ENCODE assay signal across 1 cellular context in the genomic region with DNA sequence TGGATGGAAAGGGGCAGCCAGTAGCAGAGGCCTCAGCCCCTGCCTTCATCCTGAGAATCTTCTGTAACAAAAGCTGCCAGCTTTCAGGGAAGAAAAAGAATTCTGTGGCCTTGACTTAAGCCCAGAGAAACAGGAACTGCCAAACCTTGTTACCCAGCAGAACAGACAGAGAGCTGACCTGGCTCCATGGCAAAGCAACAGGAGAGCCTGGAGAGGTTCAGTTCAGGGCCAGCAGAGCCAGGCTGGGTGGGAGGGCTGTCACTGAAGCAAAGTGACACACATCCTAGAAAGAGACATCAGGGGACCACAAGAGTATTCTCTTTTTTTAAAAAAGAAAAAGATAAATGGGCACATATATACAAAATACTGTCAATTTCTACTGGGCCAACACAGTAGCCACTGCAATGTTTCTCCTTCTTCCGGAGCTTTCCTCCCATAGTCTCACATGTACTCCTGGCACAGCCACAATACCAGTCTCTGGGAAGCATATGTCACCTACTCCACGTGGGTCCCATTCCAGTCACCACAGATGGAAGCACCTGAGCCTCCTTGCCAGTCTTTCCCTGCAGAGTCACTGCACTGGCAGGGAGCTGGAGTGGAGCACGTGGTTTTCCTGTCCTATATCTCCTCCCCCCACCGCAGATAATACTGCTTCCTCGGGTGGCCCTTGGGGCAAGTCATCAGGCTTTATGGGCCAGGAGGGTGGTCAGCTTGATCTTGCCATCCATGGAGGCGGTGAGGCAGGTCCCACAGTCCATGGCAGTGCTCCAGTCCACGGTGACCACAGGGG.
TF ChIP-seq lines count a peak whose summit lies in the region.

No MANE protein-coding gene starts in this region.

TF ChIP-seq in IMR-90, 13 proteins besides CTCF, POLR2A, EP300 and RAD21:
- TF ChIP-seq MAFK (IDR thresholded peaks at IDR 0.05; ENCODE audit: low read depth, low read length), result no peak
- no peak for TF ChIP-seq CHD1 (IDR thresholded peaks at IDR 0.05; ENCODE audit: low read depth, low read length)
- TF ChIP-seq BHLHE40 (IDR thresholded peaks at IDR 0.05; ENCODE audit: low read depth, low read length), result no peak
- TF ChIP-seq FOS (IDR thresholded peaks at IDR 0.05; ENCODE audit: low read depth, low read length), result no peak
- no peak for TF ChIP-seq MXI1 (IDR thresholded peaks at IDR 0.05; ENCODE audit: borderline replicate concordance, low read depth, low read length)
- TF ChIP-seq USF2 (IDR thresholded peaks at IDR 0.05; ENCODE audit: low read depth, low read length), result no peak
- TF ChIP-seq MAZ (IDR thresholded peaks at IDR 0.05; ENCODE audit: borderline replicate concordance, low read depth, low read length), result no peak
- no peak for TF ChIP-seq RFX5 (IDR thresholded peaks at IDR 0.05; ENCODE audit: low read depth, low read length)
- TF ChIP-seq ELK1 (IDR thresholded peaks at IDR 0.05; ENCODE audit: borderline replicate concordance, low read depth, low read length), result no peak
- no peak for TF ChIP-seq CEBPB (IDR thresholded peaks at IDR 0.05; ENCODE audit: low read depth, low read length)
- no peak for TF ChIP-seq NFE2L2 (IDR thresholded peaks at IDR 0.05; ENCODE audit: low read depth, low read length)
